21 cellular contexts compared by ENCODE assay signal in the genomic region with DNA sequence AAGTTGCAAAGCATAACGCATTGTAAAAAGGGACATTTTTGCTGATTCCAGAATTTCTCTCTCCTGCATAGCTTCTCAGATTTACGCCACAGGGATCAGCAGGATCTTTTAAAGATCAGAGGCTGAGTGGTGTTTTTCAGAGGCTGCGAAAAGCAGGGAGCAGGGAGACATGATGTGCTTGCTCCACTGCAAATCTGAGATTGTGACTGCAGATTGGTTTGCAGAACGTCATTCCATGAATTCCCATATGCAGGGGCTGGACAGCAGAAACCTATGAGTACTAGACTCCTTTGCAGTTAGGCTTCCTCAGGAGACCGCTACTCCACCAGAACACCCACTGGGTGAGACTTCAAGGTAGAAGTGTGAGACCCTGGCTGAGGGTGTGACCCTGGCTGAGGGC. TPM values are rescaled to one million over a fixed set of nuclear protein-coding genes. Genes with fewer than 3 reads are reported as not detected.
DNase-seq lines count a peak whose midpoint lies in the region; ATAC-seq and TF ChIP-seq lines count a peak whose summit lies in the region.
"Had no signal": no experiment of that assay in that cellular context is flagged by ENCODE, and none has a peak within 500 bp of the region (broad histone marks: within the 10 kb centered on the region; RNA-seq: fewer than 3 reads in every experiment).

No MANE protein-coding gene starts in this region.

- no peaks in the 10 kb centered on the region for H3K9me2 ChIP-seq in GM23338 (ENCODE audit: insufficient read depth)

- no peaks in the 10 kb centered on the region for H4K20me1 ChIP-seq in GM23338 (replicated peaks; ENCODE audit: insufficient read depth)

- CTCF ChIA-PET in CD8-positive, alpha-beta memory T cell (lab: Charles Lee), result interaction anchor here (0.9 to 1.6 kb wide), 2 partner anchors 12 to 89 kb away, joined by 3 to 7 read pairs; no protein-coding TSS in a partner anchor

- TF ChIP-seq CTCF in GM23338 (conservative IDR thresholded peaks at IDR 0.05; ENCODE audit: low read depth in 2 of 2) (no peak), parathyroid adenoma (IDR thresholded peaks at IDR 0.05) (no peak)

- peaks cover 49% of the 10 kb centered on the region for H3K4me1 ChIP-seq in GM23338 (ENCODE audit: insufficient read depth)
- H3K4me1 ChIP-seq in iPS-18a (ENCODE audit: control insufficient read depth, low read depth, low read length), result peaks cover 42% of the 10 kb centered on the region
- peaks cover 26% of the 10 kb centered on the region for H3K4me1 ChIP-seq in parathyroid adenoma
- H3K4me1 ChIP-seq in CD8-positive, alpha-beta memory T cell (ENCODE audit: insufficient read depth, low read length), result peaks cover 8% of the 10 kb centered on the region

- peak; percentile 23 for DNase-seq in GM23338 (ENCODE audit: low spot score)
- peak; percentile 10 for DNase-seq in astrocyte of the hippocampus (ENCODE audit: low read depth, low spot score)
- DNase-seq in CD8-positive, alpha-beta memory T cell, result no peak
- no peak for DNase-seq in superior temporal gyrus (ENCODE audit: extremely low spot score)
- DNase-seq: AML-193, Caco-2, DMS153, EL, HCEC 1CT, Karpas-422, MM.1S, NCI-H1092 treated with DMSO at 0.1 percent for 48 hours, NCI-H2107, NCI-H2227 treated with DMSO at 0.1 percent for 48 hours, NCI-H524 had no signal

- H3K4me3 ChIP-seq in GM23338, result peak overlapping the region; percentile 37
- peak overlapping the region; percentile 39 for H3K4me3 ChIP-seq in iPS-18a (ENCODE audit: low read length)
- peak overlapping the region; percentile 12 for H3K4me3 ChIP-seq in parathyroid adenoma (ENCODE audit: low read depth, low read length)
- H3K4me3 ChIP-seq in CD8-positive, alpha-beta memory T cell (ENCODE audit: low read length), result no peak overlapping the region
- H3K4me3 ChIP-seq: SJSA1 had no signal

- no peaks in the 10 kb centered on the region for H3K9me3 Mint-ChIP-seq in GM23338
- H3K9me3 Mint-ChIP-seq in CD8-positive, alpha-beta memory T cell, result no peaks in the 10 kb centered on the region

- peak overlapping the region; percentile 56 for H3K4me3 Mint-ChIP-seq in GM23338
- H3K4me3 Mint-ChIP-seq in CD8-positive, alpha-beta memory T cell, result no peak overlapping the region
- H3K4me3 Mint-ChIP-seq: CD14-positive monocyte had no signal

- no peaks in the 10 kb centered on the region for H3K36me3 ChIP-seq in GM23338 (ENCODE audit: insufficient read depth)
- H3K36me3 ChIP-seq in iPS-18a (ENCODE audit: control insufficient read depth, low read depth, low read length), result no peaks in the 10 kb centered on the region
- no peaks in the 10 kb centered on the region for H3K36me3 ChIP-seq in parathyroid adenoma (ENCODE audit: control insufficient read depth, insufficient read depth, low read length)
- H3K36me3 ChIP-seq in CD8-positive, alpha-beta memory T cell (ENCODE audit: insufficient read depth, low read length), result no peaks in the 10 kb centered on the region
- H3K36me3 ChIP-seq: SJSA1 had no signal

- H3K9ac ChIP-seq in iPS-18a (ENCODE audit: low read length) (no peak overlapping the region), parathyroid adenoma (no peak overlapping the region)

- H3K36me3 Mint-ChIP-seq in GM23338 (ENCODE audit: low read depth), result no peaks in the 10 kb centered on the region
- H3K36me3 Mint-ChIP-seq in CD8-positive, alpha-beta memory T cell, result no peaks in the 10 kb centered on the region

- no peaks in the 10 kb centered on the region for H3K79me2 ChIP-seq in GM23338 (replicated peaks; ENCODE audit: insufficient read depth)
- no peaks in the 10 kb centered on the region for H3K79me2 ChIP-seq in parathyroid adenoma

- H3K27me3 ChIP-seq in GM23338 (ENCODE audit: insufficient read depth) (peaks cover 69% of the 10 kb centered on the region), iPS-18a (ENCODE audit: control insufficient read depth, insufficient read depth, low read length) (peaks cover 65% of the 10 kb centered on the region), parathyroid adenoma (ENCODE audit: control insufficient read depth, insufficient read depth, low read length) (no peaks in the 10 kb centered on the region)
- no peaks in the 10 kb centered on the region for H3K27me3 ChIP-seq in CD8-positive, alpha-beta memory T cell (ENCODE audit: insufficient read depth, low read length, poor library complexity, severe bottlenecking)
- H3K27me3 ChIP-seq: SJSA1 had no signal

- peaks cover 51% of the 10 kb centered on the region for H3K4me1 Mint-ChIP-seq in GM23338
- peaks cover 1 to 24% (median 4%) of the 10 kb centered on the region in 3 donors for H3K4me1 Mint-ChIP-seq in CD8-positive, alpha-beta memory T cell

- POLR2A ChIA-PET in CD8-positive, alpha-beta memory T cell (lab: Charles Lee), result no interaction called here

- ATAC-seq in GM23338 (no peak), HG02885 (IDR thresholded peaks at IDR 0.05; ENCODE audit: poor library complexity, unreplicated experiment) (no peak)
- ATAC-seq: HepG2 had no signal

- H3K27me3 Mint-ChIP-seq in GM23338 (ENCODE audit: insufficient read depth, low read depth, poor library complexity), result peaks cover 41% of the 10 kb centered on the region
- H3K27me3 Mint-ChIP-seq in CD8-positive, alpha-beta memory T cell, result peaks cover 6 to 17% of the 10 kb centered on the region in 2 donors

- H3K9me3 ChIP-seq in iPS-18a (ENCODE audit: control insufficient read depth, low read depth, low read length) (no peaks in the 10 kb centered on the region), parathyroid adenoma (ENCODE audit: control insufficient read depth, low read length) (no peaks in the 10 kb centered on the region)
- no peaks in the 10 kb centered on the region for H3K9me3 ChIP-seq in CD8-positive, alpha-beta memory T cell (ENCODE audit: low read length)
- H3K9me3 ChIP-seq: Caco-2, SJSA1 had no signal

- no peak overlapping the region for H3K27ac Mint-ChIP-seq in GM23338
- H3K27ac Mint-ChIP-seq in CD8-positive, alpha-beta memory T cell, result no peak overlapping the region

- H2AFZ ChIP-seq in GM23338 (no peak overlapping the region), parathyroid adenoma (peak overlapping the region; percentile 65)

- no peak overlapping the region for H3K27ac ChIP-seq in GM23338 (ENCODE audit: low read depth)
- H3K27ac ChIP-seq in iPS-18a (ENCODE audit: low read length), result no peak overlapping the region
- peak overlapping the region; percentile 12 for H3K27ac ChIP-seq in parathyroid adenoma
- H3K27ac ChIP-seq in CD8-positive, alpha-beta memory T cell (ENCODE audit: low read depth, low read length), result no peak overlapping the region
- H3K27ac ChIP-seq: SJSA1 had no signal

- H3F3A ChIP-seq in GM23338 (replicated peaks; ENCODE audit: low read depth), result 0 out of 2 replicates have a peak, but pooled peaks cover 3% of the 10 kb centered on the region

- H3K4me2 ChIP-seq in GM23338 (peak overlapping the region; percentile 81), parathyroid adenoma (ENCODE audit: low read length) (peak overlapping the region; percentile 69)

RNA-seq across cellular contexts. Expression of a gene that starts 57.1 kb away (rescaled TPM):
- 103 and 107 TPM in 2 replicates for total RNA-seq in GM23338 (2014; rRNA removed; shearing (Covaris generic))
- 79.2 and 92.4 TPM in 2 replicates for polyA plus RNA-seq in GM23338 (2016; fragmentation: Nextera tagmentation; extraction: Ambion mirVana)
- 10 to 100 TPM; 83.4 to 87.5 TPM for total RNA-seq in CD8-positive, alpha-beta memory T cell
- 88.3 TPM for polyA plus RNA-seq in CD8-positive, alpha-beta memory T cell

Comparison
In these comparisons a context has a peak if more than half of its experiments do, and no peak if none do; other contexts are left out.
1. DNase-seq: peak in GM23338 (single experiment) and astrocyte of the hippocampus (single experiment); none in CD8-positive, alpha-beta memory T cell (0 of 5) and superior temporal gyrus (single experiment).